In the genomic region with DNA sequence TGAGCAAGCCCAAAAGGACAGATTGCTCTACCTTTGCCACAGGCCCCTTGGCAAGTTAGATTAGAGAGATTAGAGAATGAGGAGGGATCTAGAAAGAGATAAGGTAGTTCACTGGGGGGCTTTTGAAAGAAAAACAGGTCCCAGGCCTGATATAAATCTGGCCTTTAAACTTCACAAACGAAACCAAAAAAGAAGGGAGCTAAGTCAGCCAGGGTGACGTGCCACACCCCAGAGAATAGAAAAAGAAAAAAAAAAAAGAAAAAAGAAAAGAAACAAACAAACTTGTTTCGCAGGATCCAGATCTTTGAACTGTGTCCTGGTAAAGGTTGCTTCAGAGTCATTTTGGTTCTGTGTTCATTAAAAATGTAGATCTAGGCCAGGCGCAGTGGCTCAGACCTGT, we compare ENCODE assay signal across 8 cellular contexts. TPM values are rescaled to one million over a fixed set of nuclear protein-coding genes. Genes with fewer than 3 reads are reported as not detected.
DNase-seq lines count a peak whose midpoint lies in the region; ATAC-seq and TF ChIP-seq lines count a peak whose summit lies in the region.

No MANE protein-coding gene starts in this region.

- CTCF ChIA-PET in CD4-positive, alpha-beta T cell (lab: Charles Lee): interaction anchor here (1.1 kb wide), 1 partner anchor 10 kb away, joined by 3 read pairs; no protein-coding TSS in a partner anchor

- intact Hi-C loops in CD4-positive, alpha-beta T cell (cut with DNase I, micrococcal nuclease): loop anchor here (2.0 to 10.0 kb wide), 5 partner anchors 33 to 143 kb away; partner anchors contain the start of gene SGO1 (in 1 of the 2)

- H3K9me3 Mint-ChIP-seq in CD4-positive, alpha-beta T cell: no peaks in the 10 kb centered on the region

- H3K27me3 ChIP-seq in CD4-positive, alpha-beta T cell (ENCODE audit: control insufficient read depth, insufficient read depth, low read length): no peaks in the 10 kb centered on the region
- H3K27me3 ChIP-seq in effector memory CD4-positive, alpha-beta T cell (replicated peaks; ENCODE audit: control insufficient read depth, insufficient read depth, low read length, poor library complexity, severe bottlenecking): no peaks in the 10 kb centered on the region
- no peaks in the 10 kb centered on the region for H3K27me3 ChIP-seq in parathyroid adenoma (ENCODE audit: control insufficient read depth, insufficient read depth, low read length)

- peaks cover 72% of the 10 kb centered on the region for H3K4me1 Mint-ChIP-seq in CD4-positive, alpha-beta T cell (ENCODE audit: low read depth)

- no peak overlapping the region for H3K9ac ChIP-seq in parathyroid adenoma

- no peaks in the 10 kb centered on the region for H3K27me3 Mint-ChIP-seq in CD4-positive, alpha-beta T cell

- peaks cover 20% of the 10 kb centered on the region for H3K36me3 Mint-ChIP-seq in CD4-positive, alpha-beta T cell (ENCODE audit: low read depth)

- H3K4me1 ChIP-seq in effector memory CD4-positive, alpha-beta T cell (ENCODE audit: control insufficient read depth, insufficient read depth, low read length, poor library complexity, severe bottlenecking): peaks cover 46% of the 10 kb centered on the region
- peaks cover 24% of the 10 kb centered on the region for H3K4me1 ChIP-seq in parathyroid adenoma

- H3K4me3 ChIP-seq in effector memory CD4-positive, alpha-beta T cell (ENCODE audit: insufficient read depth, low read depth, low read length, poor library complexity, severe bottlenecking): peak overlapping the region; percentile 33
- peak overlapping the region; percentile 50 for H3K4me3 ChIP-seq in parathyroid adenoma (ENCODE audit: low read depth, low read length)

- no peak for DNase-seq in CD4-positive, alpha-beta T cell
- peak; percentile 34 for DNase-seq in OCI-M1 (lab: John Stamatoyannopoulos, UW)
- DNase-seq in effector memory CD4-positive, alpha-beta T cell: no peak
- DNase-seq in RPMI8226: no peak
- DNase-seq in activated effector memory CD4-positive, alpha-beta T cell treated with anti-CD3 and anti-CD28 coated beads, Interleukin-2, amount 50 U/mL, for 16 hours: no peak
- DNase-seq in foreskin melanocyte: no peak

- POLR2A ChIA-PET in CD4-positive, alpha-beta T cell (lab: Charles Lee): interaction anchor here (0.6 to 5.7 kb wide), 9 partner anchors 10 to 142 kb away, joined by 3 to 48 read pairs (median 6); partner anchors contain the start of genes RAB5A and SGO1

- peak overlapping the region; percentile 61 for H3K4me2 ChIP-seq in parathyroid adenoma (ENCODE audit: low read length)

- H3K27ac Mint-ChIP-seq in CD4-positive, alpha-beta T cell: peak overlapping the region; percentile 99

- peak overlapping the region; percentile 87 for H3K4me3 Mint-ChIP-seq in CD4-positive, alpha-beta T cell

- H3K27ac ChIP-seq in CD4-positive, alpha-beta T cell (ENCODE audit: low read depth, low read length): peak overlapping the region; percentile 57
- peak overlapping the region; percentile 77 for H3K27ac ChIP-seq in effector memory CD4-positive, alpha-beta T cell (ENCODE audit: insufficient read depth, low read length, poor library complexity, severe bottlenecking)
- peak overlapping the region; percentile 87 for H3K27ac ChIP-seq in parathyroid adenoma

- no peaks in the 10 kb centered on the region for H3K36me3 ChIP-seq in effector memory CD4-positive, alpha-beta T cell (ENCODE audit: control insufficient read depth, insufficient read depth, low read length)
- H3K36me3 ChIP-seq in parathyroid adenoma (ENCODE audit: control insufficient read depth, insufficient read depth, low read length): no peaks in the 10 kb centered on the region

- TF ChIP-seq CTCF in CD4-positive, alpha-beta T cell (IDR thresholded peaks at IDR 0.05): no peak
- TF ChIP-seq CTCF in parathyroid adenoma (IDR thresholded peaks at IDR 0.05): no peak

- peak overlapping the region; percentile 40 for H2AFZ ChIP-seq in parathyroid adenoma

- ATAC-seq in CD4-positive, alpha-beta T cell (ENCODE audit: poor library complexity): no peak
- no peak for ATAC-seq in GM21723 (IDR thresholded peaks at IDR 0.05; ENCODE audit: unreplicated experiment)

- H3K79me2 ChIP-seq in parathyroid adenoma: peaks cover 50% of the 10 kb centered on the region

- no peaks in the 10 kb centered on the region for H3K9me3 ChIP-seq in CD4-positive, alpha-beta T cell (ENCODE audit: control insufficient read depth, low read length)
- H3K9me3 ChIP-seq in effector memory CD4-positive, alpha-beta T cell (ENCODE audit: control insufficient read depth, low read length): no peaks in the 10 kb centered on the region
- no peaks in the 10 kb centered on the region for H3K9me3 ChIP-seq in parathyroid adenoma (ENCODE audit: control insufficient read depth, low read length)

RNA-seq across cellular contexts. Expression of gene KAT2B, which starts 3.6 kb away (rescaled TPM):
- 10 to 100 TPM; 50.9 to 54.4 TPM for total RNA-seq in CD4-positive, alpha-beta T cell

RNA-seq across cellular contexts. Expression of gene PP2D1, which starts 31.8 kb away (rescaled TPM):
- total RNA-seq in CD4-positive, alpha-beta T cell: not detected
